ENCODE assay signal across 8 cellular contexts in genomic region chr22:11029534-11029933, GRCh38.
A peak's percentile ranks its signal among the peaks of the same experiment; 100 is the strongest.
DNase-seq lines count a peak whose midpoint lies in the region; ATAC-seq and TF ChIP-seq lines count a peak whose summit lies in the region.
"Not testable (repeated sequence)": the region's sequence is repeated elsewhere in the genome, so short reads cannot be mapped to it uniquely, and the experiment has no call there.

No MANE protein-coding gene starts in this region.

- DNase-seq in activated CD4-positive, alpha-beta T cell treated with anti-CD3 and anti-CD28 coated beads, Interleukin-2, amount 10 ng/mL, durations not matched to agents 24 days and 14 days: peak; percentile 54
- peak; percentile 58 for DNase-seq in coronary artery (ENCODE audit: low spot score)
- peak; percentile 41 for DNase-seq in Right ventricle myocardium inferior (ENCODE audit: missing footprints)
- DNase-seq in hepatocyte (ENCODE audit: low spot score): peak; percentile 5
- peak in 1 of 2 donors; percentile 73 for DNase-seq in left lung
- DNase-seq in mesenteric fat pad (ENCODE audit: low spot score): peak; percentile 91
- DNase-seq in sigmoid colon: peak; percentile 63
- DNase-seq in suprapubic skin (ENCODE audit: low spot score in 2 of 2): peak; percentile 54 to 84

- not testable (repeated sequence) for H4K20me1 ChIP-seq in hepatocyte (ENCODE audit: insufficient read depth, poor library complexity, severe bottlenecking)

- H3K27ac ChIP-seq in coronary artery, hepatocyte, left lung, sigmoid colon, suprapubic skin: not testable (repeated sequence)

- peaks cover 34% of the 10 kb centered on the region for H3K9me3 Mint-ChIP-seq in activated CD4-positive, alpha-beta T cell treated with anti-CD3 and anti-CD28 coated beads, Interleukin-2, amount 10 ng/mL, durations not matched to agents 24 days and 14 days

- not testable (repeated sequence) for H3K4me1 Mint-ChIP-seq in activated CD4-positive, alpha-beta T cell treated with anti-CD3 and anti-CD28 coated beads, Interleukin-2, amount 10 ng/mL, durations not matched to agents 24 days and 14 days

- H3K27me3 ChIP-seq in hepatocyte, left lung, sigmoid colon, suprapubic skin: not testable (repeated sequence)

- intact Hi-C loops in activated CD4-positive, alpha-beta T cell treated with anti-CD3 and anti-CD28 coated beads, Interleukin-2, amount 10 ng/mL, durations not matched to agents 24 days and 14 days (cut with micrococcal nuclease); Right ventricle myocardium inferior (cut with DNase I); left lung (cut with DNase I); sigmoid colon (cut with DNase I): not testable (repeated sequence)

- H2AFZ ChIP-seq in hepatocyte: not testable (repeated sequence)

- H3K4me1 ChIP-seq in hepatocyte (ENCODE audit: insufficient read depth); left lung; sigmoid colon; suprapubic skin: not testable (repeated sequence)

- H3K27ac Mint-ChIP-seq in activated CD4-positive, alpha-beta T cell treated with anti-CD3 and anti-CD28 coated beads, Interleukin-2, amount 10 ng/mL, durations not matched to agents 24 days and 14 days: not testable (repeated sequence)

- not testable (repeated sequence) for H3K36me3 ChIP-seq in hepatocyte (replicated peaks; ENCODE audit: insufficient read depth, low read depth); left lung; sigmoid colon; suprapubic skin

- H3K27me3 Mint-ChIP-seq in activated CD4-positive, alpha-beta T cell treated with anti-CD3 and anti-CD28 coated beads, Interleukin-2, amount 10 ng/mL, durations not matched to agents 24 days and 14 days: not testable (repeated sequence)

- not testable (repeated sequence) for H3K4me3 ChIP-seq in coronary artery, hepatocyte, left lung, sigmoid colon, suprapubic skin

- TF ChIP-seq POLR2A in sigmoid colon (IDR thresholded peaks at IDR 0.05); suprapubic skin (IDR thresholded peaks at IDR 0.05): not testable (repeated sequence)

- TF ChIP-seq CTCF in coronary artery (IDR thresholded peaks at IDR 0.05); hepatocyte (IDR thresholded peaks at IDR 0.05; ENCODE audit: poor library complexity); left lung (IDR thresholded peaks at IDR 0.05); sigmoid colon (IDR thresholded peaks at IDR 0.05); suprapubic skin (IDR thresholded peaks at IDR 0.05): not testable (repeated sequence)

- H3K9me2 ChIP-seq in hepatocyte (replicated peaks; ENCODE audit: insufficient read depth): not testable (repeated sequence)

- H3K36me3 Mint-ChIP-seq in activated CD4-positive, alpha-beta T cell treated with anti-CD3 and anti-CD28 coated beads, Interleukin-2, amount 10 ng/mL, durations not matched to agents 24 days and 14 days (ENCODE audit: low read depth): not testable (repeated sequence)

- ATAC-seq in Right ventricle myocardium inferior: peak; percentile 14
- ATAC-seq in left lung: peak; percentile 6

- H3K9me3 ChIP-seq in hepatocyte (ENCODE audit: low read depth) (peaks cover 25% of the 10 kb centered on the region), left lung (peaks cover 4 to 83% of the 10 kb centered on the region in 2 donors), sigmoid colon (peaks cover 5 to 50% (median 14%) of the 10 kb centered on the region in 4 donors), suprapubic skin (peaks cover 67% of the 10 kb centered on the region)

- not testable (repeated sequence) for H3K4me2 ChIP-seq in hepatocyte

- H3K4me3 Mint-ChIP-seq in activated CD4-positive, alpha-beta T cell treated with anti-CD3 and anti-CD28 coated beads, Interleukin-2, amount 10 ng/mL, durations not matched to agents 24 days and 14 days: not testable (repeated sequence)

- 72% methylated on average over 8 of the region's 8 CpGs for WGBS in hepatocyte (ENCODE audit: low lambda C conversion rate, missing lambda C conversion rate)
- WGBS in sigmoid colon, 2 donors: 67 to 68% methylated on average over 8 of the region's 8 CpGs
- WGBS in suprapubic skin: 68% methylated on average over 8 of the region's 8 CpGs

- not testable (repeated sequence) for H3K79me2 ChIP-seq in hepatocyte

- TF ChIP-seq EP300 in sigmoid colon (IDR thresholded peaks at IDR 0.05); suprapubic skin (IDR thresholded peaks at IDR 0.05): not testable (repeated sequence)
